Comparison of ENCODE assay signal across 23 cellular contexts in genomic region chr4:94439606-94440005, GRCh38.
"Had no signal": no experiment of that assay in that cellular context is flagged by ENCODE, and none has a peak within 500 bp of the region (broad histone marks: within the 10 kb centered on the region; RNA-seq: fewer than 3 reads in every experiment).

No MANE protein-coding gene starts in this region.

- H3K27ac ChIP-seq: HL-60, KMS-11, SJSA1, SK-N-MC had no signal

- H3K27me3 ChIP-seq: SJSA1 had no signal

- H3K36me3 ChIP-seq: SJSA1 had no signal

- H3K4me3 ChIP-seq: K562, SJSA1, SK-N-MC had no signal

- DNase-seq: Kasumi-1, MV-4-11, NCI-H1048, NCI-H1105, NCI-H1417, NCI-H1436 treated with DMSO at 0.1 percent for 48 hours, NCI-H1694, NCI-H187 treated with DMSO at 0.1 percent for 48 hours, NCI-H2029 treated with DMSO at 0.1 percent for 48 hours, NCI-H2227 treated with DMSO at 0.1 percent for 48 hours, NCI-H524, NCI-H69, NCI-H774, Right ventricle myocardium superior, RPMI8226, SIG-M5, SW 1271 had no signal

- H3K4me3 Mint-ChIP-seq: IgD-negative memory B cell had no signal

- H3K9me3 ChIP-seq: SJSA1 had no signal
